Comparison of ENCODE assay signal across 1 cellular context in the genomic region with DNA sequence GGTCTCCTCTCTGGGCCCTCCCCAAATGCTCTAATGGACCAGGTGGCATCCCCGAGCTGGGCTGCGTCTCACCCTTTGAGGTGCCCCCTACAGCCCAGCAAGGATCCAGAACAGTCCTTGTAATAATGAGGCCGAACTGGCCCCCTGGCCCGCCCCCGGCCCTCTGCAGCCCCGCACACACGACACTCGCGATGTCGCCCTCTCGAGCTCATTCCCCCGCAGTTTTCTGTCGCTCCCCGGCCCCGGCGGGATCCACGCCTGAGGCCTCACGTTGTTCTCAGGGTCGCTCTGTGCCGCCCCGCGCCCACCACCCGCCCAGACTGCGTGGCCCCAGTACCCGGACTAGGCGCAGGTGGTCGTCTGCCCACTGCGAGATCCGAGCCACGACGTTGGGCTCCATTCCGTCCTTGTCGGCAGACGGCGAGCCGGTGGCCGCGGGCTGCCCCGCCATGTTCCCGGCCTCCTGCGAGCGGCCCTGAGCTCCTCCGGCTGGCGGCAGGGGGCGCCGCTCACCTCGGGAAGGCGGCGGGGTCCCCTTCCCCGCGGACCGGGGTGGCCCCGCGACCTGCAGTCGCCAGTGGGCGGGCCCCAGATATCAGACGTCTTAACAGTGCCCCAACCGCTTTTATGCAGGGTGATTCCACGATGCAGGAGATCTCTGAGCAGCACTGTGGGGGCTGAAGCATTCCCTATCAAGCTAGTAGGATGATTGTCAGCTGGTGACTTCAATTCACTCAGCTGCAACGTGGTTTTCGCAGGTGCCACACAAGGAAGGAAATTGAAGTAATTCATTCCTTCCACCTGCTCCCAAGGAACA.
TF ChIP-seq lines count a peak whose summit lies in the region.

A gene with protein sequence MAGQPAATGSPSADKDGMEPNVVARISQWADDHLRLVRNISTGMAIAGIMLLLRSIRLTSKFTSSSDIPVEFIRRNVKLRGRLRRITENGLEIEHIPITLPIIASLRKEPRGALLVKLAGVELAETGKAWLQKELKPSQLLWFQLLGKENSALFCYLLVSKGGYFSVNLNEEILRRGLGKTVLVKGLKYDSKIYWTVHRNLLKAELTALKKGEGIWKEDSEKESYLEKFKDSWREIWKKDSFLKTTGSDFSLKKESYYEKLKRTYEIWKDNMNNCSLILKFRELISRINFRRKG (minus strand): TSS at position 477 of the 817 bp plus-strand sequence. CDS start 26 bp downstream, at position 451.

TF ChIP-seq in GM12878, 131 proteins besides CTCF, POLR2A, EP300 and RAD21 (continued from another document):
- TF ChIP-seq BHLHE40 (IDR thresholded peaks at IDR 0.05; ENCODE audit: borderline replicate concordance in 1 of 2, low read depth in 2 of 2, low read length in 1 of 2) (peak in 1 of 2 experiments; percentile 46; a peak in 1 of 4 replicates), RBBP5 (conservative IDR thresholded peaks at IDR 0.05) (no peak), ZNF207 (IDR thresholded peaks at IDR 0.05; ENCODE audit: borderline replicate concordance) (no peak), BACH1 (IDR thresholded peaks at IDR 0.05; ENCODE audit: borderline replicate concordance) (peak; percentile 79; the same call in 1 of the 2 replicates), ZNF24 (IDR thresholded peaks at IDR 0.05) (peak; percentile 64; the same call in 1 of the 2 replicates), SMC3 (IDR thresholded peaks at IDR 0.05; ENCODE audit: borderline replicate concordance, low read length) (peak; percentile 66), PAX8 (IDR thresholded peaks at IDR 0.05) (no peak), TCF3 (IDR thresholded peaks at IDR 0.05; ENCODE audit: borderline replicate concordance, insufficient read depth, low read depth, low read length) (0 out of 2 replicates have a peak, but pooled peaks have one; percentile 31), IRF4 (IDR thresholded peaks at IDR 0.05; ENCODE audit: low read depth, low read length) (no peak), EED (IDR thresholded peaks at IDR 0.05; ENCODE audit: low read depth) (peak; percentile 16; the same call in 1 of the 2 replicates), TAF1 (IDR thresholded peaks at IDR 0.05; ENCODE audit: borderline replicate concordance, low read depth, low read length) (peak; percentile 47; the same call in 1 of the 2 replicates), NR2F1 (conservative IDR thresholded peaks at IDR 0.05) (peak; percentile 90), NR2C1 (IDR thresholded peaks at IDR 0.05) (0 out of 2 replicates have a peak, but pooled peaks have one; percentile 9), SMARCA5 (IDR thresholded peaks at IDR 0.05) (peak; percentile 98), IRF3 (IDR thresholded peaks at IDR 0.05) (0 out of 2 replicates have a peak, but pooled peaks have one; percentile 15), HDAC6 (IDR thresholded peaks at IDR 0.05; ENCODE audit: unreplicated experiment) (no peak), CEBPZ (IDR thresholded peaks at IDR 0.05; ENCODE audit: low read depth, low read length) (no peak), ZNF592 (IDR thresholded peaks at IDR 0.05) (peak; percentile 36; the same call in 1 of the 2 replicates), RELA (IDR thresholded peaks at IDR 0.05; ENCODE audit: borderline replicate concordance, partially characterized antibody) (peak; percentile 61), KLF5 (IDR thresholded peaks at IDR 0.05; ENCODE audit: partially characterized antibody) (peak; percentile 31), YY1 (IDR thresholded peaks at IDR 0.05; ENCODE audit: low read depth, low read length) (peak; percentile 97), EGR1 (IDR thresholded peaks at IDR 0.05; ENCODE audit: borderline replicate concordance in 1 of 2, low read depth in 2 of 2, low read length in 2 of 2) (peak in 1 of 2 experiments; percentile 49; a peak in 1 of 3 replicates), MXI1 (IDR thresholded peaks at IDR 0.05; ENCODE audit: low read depth, low read length) (peak; percentile 12; the same call in 1 of the 2 replicates), ZNF384 (IDR thresholded peaks at IDR 0.05; ENCODE audit: borderline replicate concordance, low read depth, low read length) (0 out of 2 replicates have a peak, but pooled peaks have one; percentile 12), ZNF622 (IDR thresholded peaks at IDR 0.05) (no peak), RB1 (IDR thresholded peaks at IDR 0.05; ENCODE audit: borderline replicate concordance) (peak; percentile 85), GATAD2B (conservative IDR thresholded peaks at IDR 0.05; ENCODE audit: low read depth) (peak; percentile 92), POU2F2 (IDR thresholded peaks at IDR 0.05; ENCODE audit: borderline replicate concordance, low read depth, low read length) (0 out of 3 replicates have a peak, but pooled peaks have one; percentile 36), ZSCAN29 (IDR thresholded peaks at IDR 0.05) (no peak), IKZF1 (conservative IDR thresholded peaks at IDR 0.05) (peak; percentile 82), STAT1 (conservative IDR thresholded peaks at IDR 0.05) (0 out of 2 replicates have a peak, but pooled peaks have one; percentile 49)
- TF ChIP-seq, protein P1, sequence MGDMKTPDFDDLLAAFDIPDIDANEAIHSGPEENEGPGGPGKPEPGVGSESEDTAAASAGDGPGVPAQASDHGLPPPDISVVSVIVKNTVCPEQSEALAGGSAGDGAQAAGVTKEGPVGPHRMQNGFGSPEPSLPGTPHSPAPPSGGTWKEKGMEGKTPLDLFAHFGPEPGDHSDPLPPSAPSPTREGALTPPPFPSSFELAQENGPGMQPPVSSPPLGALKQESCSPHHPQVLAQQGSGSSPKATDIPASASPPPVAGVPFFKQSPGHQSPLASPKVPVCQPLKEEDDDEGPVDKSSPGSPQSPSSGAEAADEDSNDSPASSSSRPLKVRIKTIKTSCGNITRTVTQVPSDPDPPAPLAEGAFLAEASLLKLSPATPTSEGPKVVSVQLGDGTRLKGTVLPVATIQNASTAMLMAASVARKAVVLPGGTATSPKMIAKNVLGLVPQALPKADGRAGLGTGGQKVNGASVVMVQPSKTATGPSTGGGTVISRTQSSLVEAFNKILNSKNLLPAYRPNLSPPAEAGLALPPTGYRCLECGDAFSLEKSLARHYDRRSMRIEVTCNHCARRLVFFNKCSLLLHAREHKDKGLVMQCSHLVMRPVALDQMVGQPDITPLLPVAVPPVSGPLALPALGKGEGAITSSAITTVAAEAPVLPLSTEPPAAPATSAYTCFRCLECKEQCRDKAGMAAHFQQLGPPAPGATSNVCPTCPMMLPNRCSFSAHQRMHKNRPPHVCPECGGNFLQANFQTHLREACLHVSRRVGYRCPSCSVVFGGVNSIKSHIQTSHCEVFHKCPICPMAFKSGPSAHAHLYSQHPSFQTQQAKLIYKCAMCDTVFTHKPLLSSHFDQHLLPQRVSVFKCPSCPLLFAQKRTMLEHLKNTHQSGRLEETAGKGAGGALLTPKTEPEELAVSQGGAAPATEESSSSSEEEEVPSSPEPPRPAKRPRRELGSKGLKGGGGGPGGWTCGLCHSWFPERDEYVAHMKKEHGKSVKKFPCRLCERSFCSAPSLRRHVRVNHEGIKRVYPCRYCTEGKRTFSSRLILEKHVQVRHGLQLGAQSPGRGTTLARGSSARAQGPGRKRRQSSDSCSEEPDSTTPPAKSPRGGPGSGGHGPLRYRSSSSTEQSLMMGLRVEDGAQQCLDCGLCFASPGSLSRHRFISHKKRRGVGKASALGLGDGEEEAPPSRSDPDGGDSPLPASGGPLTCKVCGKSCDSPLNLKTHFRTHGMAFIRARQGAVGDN (IDR thresholded peaks at IDR 0.05): 0 out of 2 replicates have a peak, but pooled peaks have one; percentile 37
- TF ChIP-seq, protein P2, sequence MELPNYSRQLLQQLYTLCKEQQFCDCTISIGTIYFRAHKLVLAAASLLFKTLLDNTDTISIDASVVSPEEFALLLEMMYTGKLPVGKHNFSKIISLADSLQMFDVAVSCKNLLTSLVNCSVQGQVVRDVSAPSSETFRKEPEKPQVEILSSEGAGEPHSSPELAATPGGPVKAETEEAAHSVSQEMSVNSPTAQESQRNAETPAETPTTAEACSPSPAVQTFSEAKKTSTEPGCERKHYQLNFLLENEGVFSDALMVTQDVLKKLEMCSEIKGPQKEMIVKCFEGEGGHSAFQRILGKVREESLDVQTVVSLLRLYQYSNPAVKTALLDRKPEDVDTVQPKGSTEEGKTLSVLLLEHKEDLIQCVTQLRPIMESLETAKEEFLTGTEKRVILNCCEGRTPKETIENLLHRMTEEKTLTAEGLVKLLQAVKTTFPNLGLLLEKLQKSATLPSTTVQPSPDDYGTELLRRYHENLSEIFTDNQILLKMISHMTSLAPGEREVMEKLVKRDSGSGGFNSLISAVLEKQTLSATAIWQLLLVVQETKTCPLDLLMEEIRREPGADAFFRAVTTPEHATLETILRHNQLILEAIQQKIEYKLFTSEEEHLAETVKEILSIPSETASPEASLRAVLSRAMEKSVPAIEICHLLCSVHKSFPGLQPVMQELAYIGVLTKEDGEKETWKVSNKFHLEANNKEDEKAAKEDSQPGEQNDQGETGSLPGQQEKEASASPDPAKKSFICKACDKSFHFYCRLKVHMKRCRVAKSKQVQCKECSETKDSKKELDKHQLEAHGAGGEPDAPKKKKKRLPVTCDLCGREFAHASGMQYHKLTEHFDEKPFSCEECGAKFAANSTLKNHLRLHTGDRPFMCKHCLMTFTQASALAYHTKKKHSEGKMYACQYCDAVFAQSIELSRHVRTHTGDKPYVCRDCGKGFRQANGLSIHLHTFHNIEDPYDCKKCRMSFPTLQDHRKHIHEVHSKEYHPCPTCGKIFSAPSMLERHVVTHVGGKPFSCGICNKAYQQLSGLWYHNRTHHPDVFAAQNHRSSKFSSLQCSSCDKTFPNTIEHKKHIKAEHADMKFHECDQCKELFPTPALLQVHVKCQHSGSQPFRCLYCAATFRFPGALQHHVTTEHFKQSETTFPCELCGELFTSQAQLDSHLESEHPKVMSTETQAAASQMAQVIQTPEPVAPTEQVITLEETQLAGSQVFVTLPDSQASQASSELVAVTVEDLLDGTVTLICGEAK (IDR thresholded peaks at IDR 0.05; ENCODE audit: borderline replicate concordance): no peak
- TF ChIP-seq, protein P3, sequence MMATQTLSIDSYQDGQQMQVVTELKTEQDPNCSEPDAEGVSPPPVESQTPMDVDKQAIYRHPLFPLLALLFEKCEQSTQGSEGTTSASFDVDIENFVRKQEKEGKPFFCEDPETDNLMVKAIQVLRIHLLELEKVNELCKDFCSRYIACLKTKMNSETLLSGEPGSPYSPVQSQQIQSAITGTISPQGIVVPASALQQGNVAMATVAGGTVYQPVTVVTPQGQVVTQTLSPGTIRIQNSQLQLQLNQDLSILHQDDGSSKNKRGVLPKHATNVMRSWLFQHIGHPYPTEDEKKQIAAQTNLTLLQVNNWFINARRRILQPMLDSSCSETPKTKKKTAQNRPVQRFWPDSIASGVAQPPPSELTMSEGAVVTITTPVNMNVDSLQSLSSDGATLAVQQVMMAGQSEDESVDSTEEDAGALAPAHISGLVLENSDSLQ (IDR thresholded peaks at IDR 0.05): 0 out of 2 replicates have a peak, but pooled peaks have one; percentile 12
